In the genomic region with DNA sequence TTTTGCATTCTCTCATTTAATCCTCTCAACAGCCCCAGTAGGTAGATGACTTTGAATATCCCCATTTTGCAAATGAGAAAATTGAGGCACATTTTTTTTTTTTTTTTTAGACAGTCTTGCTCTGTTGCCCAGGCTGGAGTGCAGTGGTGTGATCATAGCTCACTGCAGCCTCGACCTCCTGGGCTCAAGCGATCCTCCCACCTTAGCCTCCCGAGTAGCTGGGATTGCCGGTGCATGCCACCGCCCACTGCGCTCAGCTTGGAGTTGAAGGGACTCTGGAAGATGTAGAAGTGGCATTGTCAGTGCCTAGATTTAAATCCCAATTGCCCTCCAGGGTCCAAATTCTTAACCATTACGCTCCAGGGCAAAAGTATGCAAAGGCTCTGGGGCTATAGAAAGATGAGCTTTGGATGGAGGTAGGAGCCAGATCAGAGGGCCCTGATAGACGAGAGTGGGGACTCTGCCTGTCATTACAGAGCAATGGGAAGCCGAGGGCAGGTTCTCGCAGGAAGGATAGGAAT, we compare ENCODE assay signal across 1 cellular context.
TF ChIP-seq lines count a peak whose summit lies in the region.

No MANE protein-coding gene starts in this region.

TF ChIP-seq in SK-N-SH treated with all-trans-retinoic acid at 6 μM for 48 hours, 23 proteins besides CTCF, POLR2A, EP300 and RAD21 (continued from another document):
- TF ChIP-seq, protein P1, sequence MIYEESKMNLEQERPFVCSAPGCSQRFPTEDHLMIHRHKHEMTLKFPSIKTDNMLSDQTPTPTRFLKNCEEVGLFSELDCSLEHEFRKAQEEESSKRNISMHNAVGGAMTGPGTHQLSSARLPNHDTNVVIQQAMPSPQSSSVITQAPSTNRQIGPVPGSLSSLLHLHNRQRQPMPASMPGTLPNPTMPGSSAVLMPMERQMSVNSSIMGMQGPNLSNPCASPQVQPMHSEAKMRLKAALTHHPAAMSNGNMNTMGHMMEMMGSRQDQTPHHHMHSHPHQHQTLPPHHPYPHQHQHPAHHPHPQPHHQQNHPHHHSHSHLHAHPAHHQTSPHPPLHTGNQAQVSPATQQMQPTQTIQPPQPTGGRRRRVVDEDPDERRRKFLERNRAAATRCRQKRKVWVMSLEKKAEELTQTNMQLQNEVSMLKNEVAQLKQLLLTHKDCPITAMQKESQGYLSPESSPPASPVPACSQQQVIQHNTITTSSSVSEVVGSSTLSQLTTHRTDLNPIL (CRISPR knock-in tag; IDR thresholded peaks at IDR 0.05; ENCODE audit: low read depth), result no peak
- no peak for TF ChIP-seq PPARA (CRISPR knock-in tag; IDR thresholded peaks at IDR 0.05; ENCODE audit: borderline replicate concordance)
- TF ChIP-seq, protein P2, sequence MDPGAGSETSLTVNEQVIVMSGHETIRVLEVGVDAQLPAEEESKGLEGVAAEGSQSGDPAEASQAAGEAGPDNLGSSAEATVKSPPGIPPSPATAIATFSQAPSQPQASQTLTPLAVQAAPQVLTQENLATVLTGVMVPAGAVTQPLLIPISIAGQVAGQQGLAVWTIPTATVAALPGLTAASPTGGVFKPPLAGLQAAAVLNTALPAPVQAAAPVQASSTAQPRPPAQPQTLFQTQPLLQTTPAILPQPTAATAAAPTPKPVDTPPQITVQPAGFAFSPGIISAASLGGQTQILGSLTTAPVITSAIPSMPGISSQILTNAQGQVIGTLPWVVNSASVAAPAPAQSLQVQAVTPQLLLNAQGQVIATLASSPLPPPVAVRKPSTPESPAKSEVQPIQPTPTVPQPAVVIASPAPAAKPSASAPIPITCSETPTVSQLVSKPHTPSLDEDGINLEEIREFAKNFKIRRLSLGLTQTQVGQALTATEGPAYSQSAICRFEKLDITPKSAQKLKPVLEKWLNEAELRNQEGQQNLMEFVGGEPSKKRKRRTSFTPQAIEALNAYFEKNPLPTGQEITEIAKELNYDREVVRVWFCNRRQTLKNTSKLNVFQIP (CRISPR knock-in tag; IDR thresholded peaks at IDR 0.05; ENCODE audit: borderline replicate concordance, low read depth), result no peak
- no peak for TF ChIP-seq ZFP3 (CRISPR knock-in tag; IDR thresholded peaks at IDR 0.05)
- TF ChIP-seq GLIS3 (CRISPR knock-in tag; IDR thresholded peaks at IDR 0.05), result no peak
- TF ChIP-seq ZFP30 (CRISPR knock-in tag; IDR thresholded peaks at IDR 0.05), result no peak
- TF ChIP-seq ZC3H10 (CRISPR knock-in tag; IDR thresholded peaks at IDR 0.05), result no peak
- TF ChIP-seq ZNF8 (CRISPR knock-in tag; IDR thresholded peaks at IDR 0.05), result no peak
- no peak for TF ChIP-seq ZNF565 (CRISPR knock-in tag; conservative IDR thresholded peaks at IDR 0.05; ENCODE audit: low read depth)
- TF ChIP-seq ARNTL (CRISPR knock-in tag; IDR thresholded peaks at IDR 0.05; ENCODE audit: borderline replicate concordance, low read depth), result no peak
- TF ChIP-seq ISL1 (CRISPR knock-in tag; IDR thresholded peaks at IDR 0.05), result no peak
- no peak for TF ChIP-seq PATZ1 (CRISPR knock-in tag; IDR thresholded peaks at IDR 0.05; ENCODE audit: borderline replicate concordance)
- no peak for TF ChIP-seq ESRRG (CRISPR knock-in tag; IDR thresholded peaks at IDR 0.05)
- TF ChIP-seq OSR1 (CRISPR knock-in tag; IDR thresholded peaks at IDR 0.05), result no peak
